In genomic region chr10:110433740-110434139, GRCh38 we compare ENCODE assay signal across 27 cellular contexts.
A peak's percentile ranks its signal among the peaks of the same experiment; 100 is the strongest.
DNase-seq lines count a peak whose midpoint lies in the region; ATAC-seq and TF ChIP-seq lines count a peak whose summit lies in the region.
"Had no signal": no experiment of that assay in that cellular context is flagged by ENCODE, and none has a peak within 500 bp of the region (broad histone marks: within the 10 kb centered on the region; RNA-seq: fewer than 3 reads in every experiment).

No MANE protein-coding gene starts in this region.

- TF ChIP-seq EP300 in Ishikawa (IDR thresholded peaks at IDR 0.05; ENCODE audit: borderline replicate concordance) (no peak), sigmoid colon (IDR thresholded peaks at IDR 0.05) (no peak)

- H3K36me3 ChIP-seq in endodermal cell (ENCODE audit: control insufficient read depth, insufficient read depth, low read length) = no peaks in the 10 kb centered on the region
- no peaks in the 10 kb centered on the region for H3K36me3 ChIP-seq in sigmoid colon
- H3K36me3 ChIP-seq in HAP-1 (replicated peaks) = no peaks in the 10 kb centered on the region
- H3K36me3 ChIP-seq: suprapubic skin, vagina had no signal

- H3K27ac ChIP-seq in endodermal cell (ENCODE audit: low read depth, low read length) (no peak overlapping the region), sigmoid colon (no peak overlapping the region)
- H3K27ac ChIP-seq: suprapubic skin, vagina had no signal

- ATAC-seq in GM21737 (IDR thresholded peaks at IDR 0.05; ENCODE audit: unreplicated experiment) = no peak
- ATAC-seq: activated CD4-positive, CD25-positive, alpha-beta regulatory T cell treated with anti-CD3 and anti-CD28 coated beads, Interleukin-2, amount 50 U/mL, for 24 hours; stimulated activated memory B cell treated with anti-CD40 and anti-IgM and Interleukin-4, amounts not matched to agents 10 μg/mL and 1 μg/mL and 100 μg/mL, for 72 hours had no signal

- H3K9me3 Mint-ChIP-seq in activated naive CD4-positive, alpha-beta T cell treated with anti-CD3 and anti-CD28 coated beads for 36 hours = no peaks in the 10 kb centered on the region
- H3K9me3 Mint-ChIP-seq in endodermal cell = no peaks in the 10 kb centered on the region
- H3K9me3 Mint-ChIP-seq: activated T-helper 1 cell treated with anti-CD3 and anti-CD28 coated beads, Interleukin-12 subunit alpha, Interleukin-12 subunit beta, Interleukin-2, Interleukin-4 antibody, amounts not matched to agents 30 ng/mL and 10 ng/mL and 1 ng/mL, durations not matched to agents 14 hours and 24 hours and 36 hours; CD4-positive, CD25-positive, alpha-beta regulatory T cell; central memory CD8-positive, alpha-beta T cell; stimulated activated memory B cell treated with anti-CD40 and anti-IgM and Interleukin-4, amounts not matched to agents 10 μg/mL and 1 μg/mL and 100 μg/mL, for 72 hours had no signal

- 89 to 91% methylated on average over 6 to 9 of the region's 9 CpGs for WGBS in endodermal cell (ENCODE audit: insufficient coverage in 1 of 2, insufficient read length in 1 of 2), 2 experiments
- WGBS in sigmoid colon, 2 donors = 81 to 82% methylated on average over 9 of the region's 9 CpGs

- DNase-seq in activated naive CD4-positive, alpha-beta T cell treated with anti-CD3 and anti-CD28 coated beads for 36 hours = peak; percentile 1
- DNase-seq in activated naive CD4-positive, alpha-beta T cell treated with anti-CD3 and anti-CD28 coated beads, Interleukin-2, amount 50 U/mL, for 16 hours = no peak
- DNase-seq in endodermal cell (peak; percentile 43), sigmoid colon (peak; percentile 44), HAP-1 (ENCODE audit: low spot score in 2 of 2) (no peak), GM10248 (ENCODE audit: extremely low spot score) (no peak)
- DNase-seq: activated naive CD8-positive, alpha-beta T cell treated with anti-CD3 and anti-CD28 coated beads, Interleukin-2, amount 10 ng/mL, durations not matched to agents 7 days and 5 days; CD4-positive, CD25-positive, alpha-beta regulatory T cell; EL; IMR-90; mesenchymal stem cell; NCI-H1417 treated with DMSO at 0.1 percent for 48 hours; NCI-H2081 treated with DMSO at 0.1 percent for 48 hours; NCI-H345; NCI-H774; nucleus accumbens; stimulated activated CD4-positive, alpha-beta T cell treated with anti-CD3 and anti-CD28 coated beads, Interleukin-4, amount 100 ng/mL, for 1 hour had no signal

- no peak overlapping the region for H3K27ac Mint-ChIP-seq in activated naive CD4-positive, alpha-beta T cell treated with anti-CD3 and anti-CD28 coated beads for 36 hours
- no peak overlapping the region for H3K27ac Mint-ChIP-seq in endodermal cell
- H3K27ac Mint-ChIP-seq: activated naive CD8-positive, alpha-beta T cell treated with anti-CD3 and anti-CD28 coated beads, Interleukin-2, amount 10 ng/mL, durations not matched to agents 7 days and 5 days; activated T-helper 1 cell treated with anti-CD3 and anti-CD28 coated beads, Interleukin-12 subunit alpha, Interleukin-12 subunit beta, Interleukin-2, Interleukin-4 antibody, amounts not matched to agents 30 ng/mL and 10 ng/mL and 1 ng/mL, durations not matched to agents 14 hours and 24 hours and 36 hours; CD4-positive, CD25-positive, alpha-beta regulatory T cell; stimulated activated memory B cell treated with anti-CD40 and anti-IgM and Interleukin-4, amounts not matched to agents 10 μg/mL and 1 μg/mL and 100 μg/mL, for 72 hours; T-helper 2 cell treated with Interferon-gamma antibody and Interleukin-4, amounts not matched to agents 5 μg/mL and 100 μg/mL, for 36 hours had no signal

- no peaks in the 10 kb centered on the region for H3K36me3 Mint-ChIP-seq in activated naive CD4-positive, alpha-beta T cell treated with anti-CD3 and anti-CD28 coated beads for 36 hours (ENCODE audit: low read depth)
- no peaks in the 10 kb centered on the region for H3K36me3 Mint-ChIP-seq in endodermal cell (ENCODE audit: low read depth)
- H3K36me3 Mint-ChIP-seq: activated naive CD8-positive, alpha-beta T cell treated with anti-CD3 and anti-CD28 coated beads, Interleukin-2, amount 10 ng/mL, durations not matched to agents 7 days and 5 days; stimulated activated memory B cell treated with anti-CD40 and anti-IgM and Interleukin-4, amounts not matched to agents 10 μg/mL and 1 μg/mL and 100 μg/mL, for 72 hours had no signal

- H3K4me3 ChIP-seq in endodermal cell (ENCODE audit: low read length) = no peak overlapping the region
- no peak overlapping the region for H3K4me3 ChIP-seq in sigmoid colon
- H3K4me3 ChIP-seq in HAP-1 = no peak overlapping the region
- H3K4me3 ChIP-seq: smooth muscle cell, suprapubic skin, vagina had no signal

- no peak for TF ChIP-seq POLR2A in sigmoid colon (IDR thresholded peaks at IDR 0.05)

- intact Hi-C loops in activated naive CD4-positive, alpha-beta T cell treated with anti-CD3 and anti-CD28 coated beads for 36 hours (cut with micrococcal nuclease) = no loop called here
- intact Hi-C loops in sigmoid colon (cut with DNase I) = no loop called here

- no peak overlapping the region for H3K4me3 Mint-ChIP-seq in activated naive CD4-positive, alpha-beta T cell treated with anti-CD3 and anti-CD28 coated beads for 36 hours
- no peak overlapping the region for H3K4me3 Mint-ChIP-seq in endodermal cell
- H3K4me3 Mint-ChIP-seq: activated naive CD8-positive, alpha-beta T cell treated with anti-CD3 and anti-CD28 coated beads, Interleukin-2, amount 10 ng/mL, durations not matched to agents 7 days and 5 days; activated T-helper 1 cell treated with anti-CD3 and anti-CD28 coated beads, Interleukin-12 subunit alpha, Interleukin-12 subunit beta, Interleukin-2, Interleukin-4 antibody, amounts not matched to agents 30 ng/mL and 10 ng/mL and 1 ng/mL, durations not matched to agents 14 hours and 24 hours and 36 hours; CD4-positive, CD25-positive, alpha-beta regulatory T cell; central memory CD8-positive, alpha-beta T cell; stimulated activated memory B cell treated with anti-CD40 and anti-IgM and Interleukin-4, amounts not matched to agents 10 μg/mL and 1 μg/mL and 100 μg/mL, for 72 hours; T-helper 2 cell treated with Interferon-gamma antibody and Interleukin-4, amounts not matched to agents 5 μg/mL and 100 μg/mL, for 36 hours had no signal

- POLR2A ChIA-PET in GM10248 (lab: Yijun Ruan, JAX) = no interaction called here

- in situ Hi-C loops in HAP-1 (cut with MboI; ENCODE audit: low sequenced_read_pairs) = no loop called here

- CTCF ChIA-PET in activated naive CD4-positive, alpha-beta T cell treated with anti-CD3 and anti-CD28 coated beads for 36 hours (lab: Charles Lee) = interaction anchor here (1.1 kb wide), 1 partner anchor 14 kb away, joined by 3 read pairs; no protein-coding TSS in a partner anchor
- CTCF ChIA-PET in GM10248 (lab: Yijun Ruan, JAX) = interaction anchor here (1.4 to 1.5 kb wide), 2 partner anchors 10 to 79 kb away, joined by 6 read pairs; no protein-coding TSS in a partner anchor

- no peaks in the 10 kb centered on the region for H3K9me3 ChIP-seq in endodermal cell (ENCODE audit: control insufficient read depth, low read length)
- H3K9me3 ChIP-seq in sigmoid colon = no peaks in the 10 kb centered on the region
- H3K9me3 ChIP-seq in HAP-1 = no peaks in the 10 kb centered on the region
- H3K9me3 ChIP-seq: suprapubic skin, vagina had no signal

- no peak for TF ChIP-seq CTCF in endodermal cell (conservative IDR thresholded peaks at IDR 0.05)
- no peak for TF ChIP-seq CTCF in sigmoid colon (IDR thresholded peaks at IDR 0.05)
- TF ChIP-seq CTCF in GM10248 (IDR thresholded peaks at IDR 0.05; ENCODE audit: control extremely low read depth, extremely low read depth, low read depth, missing control alignments) = no peak

- H3K9ac ChIP-seq in endodermal cell (ENCODE audit: extremely low read depth, low read length, poor library complexity, severe bottlenecking) = no peak overlapping the region

- H3K27me3 ChIP-seq in endodermal cell (ENCODE audit: control insufficient read depth, insufficient read depth, low read length, poor library complexity, severe bottlenecking) = no peaks in the 10 kb centered on the region
- H3K27me3 ChIP-seq in sigmoid colon = no peaks in the 10 kb centered on the region
- no peaks in the 10 kb centered on the region for H3K27me3 ChIP-seq in HAP-1 (ENCODE audit: low read depth)
- H3K27me3 ChIP-seq: suprapubic skin, vagina had no signal

- TF ChIP-seq RAD21 in Ishikawa (IDR thresholded peaks at IDR 0.05; ENCODE audit: low read depth) = no peak

- H3K4me1 Mint-ChIP-seq in activated naive CD4-positive, alpha-beta T cell treated with anti-CD3 and anti-CD28 coated beads for 36 hours (ENCODE audit: low read depth) = peaks cover 9% of the 10 kb centered on the region
- H3K4me1 Mint-ChIP-seq in endodermal cell = peaks cover 7% of the 10 kb centered on the region

- H3K4me1 ChIP-seq in endodermal cell (ENCODE audit: control insufficient read depth, insufficient read depth, low read length) (no peaks in the 10 kb centered on the region), sigmoid colon (no peaks in the 10 kb centered on the region), HAP-1 (no peaks in the 10 kb centered on the region)
- H3K4me1 ChIP-seq: vagina had no signal

- no peaks in the 10 kb centered on the region for H3K27me3 Mint-ChIP-seq in activated naive CD4-positive, alpha-beta T cell treated with anti-CD3 and anti-CD28 coated beads for 36 hours (ENCODE audit: low read depth)
- no peaks in the 10 kb centered on the region for H3K27me3 Mint-ChIP-seq in endodermal cell (ENCODE audit: insufficient read depth)
- H3K27me3 Mint-ChIP-seq: CD4-positive, CD25-positive, alpha-beta regulatory T cell; central memory CD8-positive, alpha-beta T cell had no signal

TF ChIP-seq in Ishikawa, 13 proteins besides CTCF, POLR2A, EP300 and RAD21 (continues in another document):
- TF ChIP-seq USF1 (IDR thresholded peaks at IDR 0.05) = no peak
- no peak for TF ChIP-seq MAX (IDR thresholded peaks at IDR 0.05)
- TF ChIP-seq TCF12 (IDR thresholded peaks at IDR 0.05; ENCODE audit: low read depth) = no peak
- TF ChIP-seq CREB1 (IDR thresholded peaks at IDR 0.05; ENCODE audit: low read depth) = no peak
- TF ChIP-seq FOXM1 (IDR thresholded peaks at IDR 0.05; ENCODE audit: borderline replicate concordance, low read depth) = no peak
- no peak for TF ChIP-seq EGR1 (IDR thresholded peaks at IDR 0.05)
- no peak for TF ChIP-seq TAF1 (IDR thresholded peaks at IDR 0.05; ENCODE audit: low read depth)
- 0 out of 2 replicates have a peak, but pooled peaks have one; percentile 13 for TF ChIP-seq NFIC (IDR thresholded peaks at IDR 0.05)

Comparison
In these comparisons a context has a peak if more than half of its experiments do, and no peak if none do; other contexts are left out.
1. DNase-seq: peak in activated naive CD4-positive, alpha-beta T cell treated with anti-CD3 and anti-CD28 coated beads for 36 hours (single experiment), endodermal cell (single experiment) and sigmoid colon (single experiment); none in activated naive CD4-positive, alpha-beta T cell treated with anti-CD3 and anti-CD28 coated beads, Interleukin-2, amount 50 U/mL, for 16 hours (single experiment), HAP-1 (0 of 2) and GM10248 (single experiment).